Comparison of ENCODE assay signal across 8 cellular contexts in genomic region chr2:134466141-134466540, GRCh38.
A peak's percentile ranks its signal among the peaks of the same experiment; 100 is the strongest.
DNase-seq lines count a peak whose midpoint lies in the region; ATAC-seq, FAIRE-seq and TF ChIP-seq lines count a peak whose summit lies in the region.

No MANE protein-coding gene starts in this region.

- no peak for TF ChIP-seq POLR2A in GM12878 (IDR thresholded peaks at IDR 0.05; ENCODE audit: low read depth, low read length)

- H3K9me3 Mint-ChIP-seq in CD8-positive, alpha-beta memory T cell: no peaks in the 10 kb centered on the region

- no peak overlapping the region for H3K4me3 ChIP-seq in CD8-positive, alpha-beta memory T cell (ENCODE audit: low read length)
- no peak overlapping the region for H3K4me3 ChIP-seq in GM12878

- no peak overlapping the region for H3K27ac ChIP-seq in CD8-positive, alpha-beta memory T cell (ENCODE audit: low read depth, low read length)
- H3K27ac ChIP-seq in GM12878 (ENCODE audit: control insufficient read depth, insufficient read depth): no peak overlapping the region

- intact Hi-C loops in GM12878 (cut with micrococcal nuclease; ENCODE audit: unreplicated experiment): no loop called here

- H2AFZ ChIP-seq in GM12878 (ENCODE audit: control insufficient read depth, low read depth, low read length): no peak overlapping the region

- no peaks in the 10 kb centered on the region for H3K36me3 ChIP-seq in CD8-positive, alpha-beta memory T cell (ENCODE audit: insufficient read depth, low read length)
- no peaks in the 10 kb centered on the region for H3K36me3 ChIP-seq in GM12878 (ENCODE audit: control insufficient read depth in 2 of 2, insufficient read depth in 2 of 2, low read length in 1 of 2)

- no peaks in the 10 kb centered on the region for H3K4me1 Mint-ChIP-seq in CD8-positive, alpha-beta memory T cell

- CTCF ChIA-PET in CD8-positive, alpha-beta memory T cell (lab: Charles Lee): no interaction called here
- CTCF ChIA-PET in GM12878 (lab: Yijun Ruan, JAX): interaction anchor here (0.9 to 1.2 kb wide), 2 partner anchors 16 to 347 kb away, joined by 3 read pairs; no protein-coding TSS in a partner anchor

- in situ Hi-C loops in GM12878 (cut with MboI): no loop called here

- peak; percentile 55 to 57 (median 55) for TF ChIP-seq CTCF in GM12878 (IDR thresholded peaks at IDR 0.05 in 2 of 3, conservative IDR thresholded peaks at IDR 0.05 in 1 of 3; ENCODE audit: control insufficient read depth in 2 of 3, extremely low read depth in 1 of 3, insufficient read depth in 1 of 3, low read depth in 3 of 3, low read length in 3 of 3)

- RAD21 ChIA-PET in GM12878 (lab: Charles Lee; ENCODE audit: unreplicated experiment): no interaction called here

- no peaks in the 10 kb centered on the region for H3K79me2 ChIP-seq in GM12878 (ENCODE audit: control insufficient read depth, insufficient read depth, low read length)

- H3K9ac ChIP-seq in GM12878 (ENCODE audit: control insufficient read depth, insufficient read depth, low read length): no peak overlapping the region

- H3K27ac Mint-ChIP-seq in CD8-positive, alpha-beta memory T cell: no peak overlapping the region

- WGBS in GM12878 (ENCODE audit: insufficient coverage, insufficient replicate concordance, low lambda C conversion rate, missing lambda C conversion rate): 16% methylated on average over 3 of the region's 3 CpGs

- no peak for FAIRE-seq in GM12878 (lab: Jason Lieb, UNC)

- peak in 3 of 5 donors; percentile 6 to 14 (median 7) for DNase-seq in CD8-positive, alpha-beta memory T cell
- DNase-seq in NCI-H526 (lab: John Stamatoyannopoulos, UW) (peak; percentile 20 to 59), GM12878 (ENCODE audit: low read depth, low spot score) (peak; percentile 11), mucosa of gallbladder (ENCODE audit: low spot score) (peak; percentile 45), GM19240 (ENCODE audit: insufficient read length, low spot score) (no peak)

- peaks cover 0 to 1% of the 10 kb centered on the region in 2 donors for H3K27me3 Mint-ChIP-seq in CD8-positive, alpha-beta memory T cell

- POLR2A ChIA-PET in CD8-positive, alpha-beta memory T cell (lab: Charles Lee): no interaction called here
- POLR2A ChIA-PET in GM12878 (lab: Charles Lee): no interaction called here

- H3K4me3 Mint-ChIP-seq in CD8-positive, alpha-beta memory T cell: no peak overlapping the region

- peak; percentile 50 for ATAC-seq in GM21619 (IDR thresholded peaks at IDR 0.05; ENCODE audit: unreplicated experiment)
- ATAC-seq in GM12878: peak; percentile 78
- no peak for ATAC-seq in GM19397 (IDR thresholded peaks at IDR 0.05; ENCODE audit: unreplicated experiment)
- ATAC-seq in GM18909 (IDR thresholded peaks at IDR 0.05; ENCODE audit: poor library complexity, unreplicated experiment): no peak

- no peaks in the 10 kb centered on the region for H3K9me3 ChIP-seq in CD8-positive, alpha-beta memory T cell (ENCODE audit: low read length)
- H3K9me3 ChIP-seq in GM12878 (replicated peaks; ENCODE audit: control insufficient read depth, insufficient read depth, low read length): no peaks in the 10 kb centered on the region

- no peaks in the 10 kb centered on the region for H3K36me3 Mint-ChIP-seq in CD8-positive, alpha-beta memory T cell

- H4K20me1 ChIP-seq in GM12878 (ENCODE audit: control insufficient read depth, insufficient read depth): no peaks in the 10 kb centered on the region

- TF ChIP-seq EP300 in GM12878 (IDR thresholded peaks at IDR 0.05; ENCODE audit: borderline replicate concordance in 1 of 2, control insufficient read depth in 1 of 2, low read depth in 2 of 2, low read length in 2 of 2): no peak

- SMC1A ChIA-PET in GM12878 (lab: Charles Lee; ENCODE audit: uncharacterized antibody, unreplicated experiment): no interaction called here

- no peaks in the 10 kb centered on the region for H3K4me1 ChIP-seq in CD8-positive, alpha-beta memory T cell (ENCODE audit: insufficient read depth, low read length)
- H3K4me1 ChIP-seq in GM12878 (ENCODE audit: control insufficient read depth, insufficient read depth, low read length): no peaks in the 10 kb centered on the region

- H3K27me3 ChIP-seq in CD8-positive, alpha-beta memory T cell (ENCODE audit: insufficient read depth, low read length, poor library complexity, severe bottlenecking): no peaks in the 10 kb centered on the region
- no peaks in the 10 kb centered on the region for H3K27me3 ChIP-seq in GM12878 (replicated peaks in 1 of 2; ENCODE audit: control insufficient read depth in 2 of 2, insufficient read depth in 2 of 2, low read length in 1 of 2)

- peak; percentile 71 for TF ChIP-seq RAD21 in GM12878 (IDR thresholded peaks at IDR 0.05; ENCODE audit: insufficient read depth, low read depth, low read length)

- no peak overlapping the region for H3K4me2 ChIP-seq in GM12878 (ENCODE audit: control insufficient read depth, insufficient read depth)

- no TSS peak for BruUV-seq in GM12878 (replicated peaks; lab: Mats Ljungman, UMichigan)

TF ChIP-seq in GM12878, 131 proteins besides CTCF, POLR2A, EP300 and RAD21:
- TF ChIP-seq RFX5 (IDR thresholded peaks at IDR 0.05; ENCODE audit: low read depth, low read length): no peak
- peak; percentile 72; the same call in 1 of the 2 replicates for TF ChIP-seq SMC3 (IDR thresholded peaks at IDR 0.05; ENCODE audit: borderline replicate concordance, low read length)

Comparison
In these comparisons a context has a peak if more than half of its experiments do, and no peak if none do; other contexts are left out.
1. ATAC-seq: peak in GM21619 (single experiment) and GM12878 (single experiment); none in GM19397 (single experiment) and GM18909 (single experiment).